8 cellular contexts compared by ENCODE assay signal in genomic region chr2:219402665-219403515, GRCh38. TPM values are rescaled to one million over a fixed set of nuclear protein-coding genes. Genes with fewer than 3 reads are reported as not detected.
DNase-seq lines count a peak whose midpoint lies in the region; ATAC-seq, FAIRE-seq and TF ChIP-seq lines count a peak whose summit lies in the region.

No MANE protein-coding gene starts in this region.

- no peak for FAIRE-seq in D721Med (lab: Jason Lieb, UNC)
- FAIRE-seq in frontal cortex (lab: Jason Lieb, UNC) = peak; percentile 8
- peak; percentile 56 for FAIRE-seq in pancreas (lab: Jason Lieb, UNC)
- no peak for FAIRE-seq in urothelium cell line (lab: Jason Lieb, UNC)

- DNase-seq in D721Med (ENCODE audit: insufficient read length, low spot score) (peak; percentile 51), LNCaP clone FGC (ENCODE audit: low read depth) (peak; percentile 22), SHP77 (lab: John Stamatoyannopoulos, UW) (peak; percentile 78 to 82), frontal cortex (ENCODE audit: low spot score in 2 of 2) (peak; percentile 54 to 81), pancreas (peak in 3 of 6 donors; percentile 44 to 60 (median 59)), urothelium cell line (ENCODE audit: low spot score) (peak; percentile 79)
- DNase-seq in activated effector memory CD4-positive, alpha-beta T cell treated with anti-CD3 and anti-CD28 coated beads, Interleukin-2, amount 50 U/mL, for 16 hours = peak; percentile 84

- peaks cover 5 to 12% (median 11%) of the 10 kb centered on the region in 3 donors for H3K4me1 ChIP-seq in pancreas

- peak; percentile 58 for ATAC-seq in GM21526 (IDR thresholded peaks at IDR 0.05; ENCODE audit: low FRiP score, unreplicated experiment)
- ATAC-seq in pancreas = peak; percentile 73 to 89 (median 82)

- H3K27ac ChIP-seq in pancreas = no peak overlapping the region

- 17 to 18% methylated on average over 15 of the region's 15 CpGs for WGBS in pancreas, 2 donors

- no peaks in the 10 kb centered on the region for H3K27me3 ChIP-seq in pancreas

- intact Hi-C loops in pancreas (cut with DNase I) = no loop called here

- TF ChIP-seq CTCF in D721Med (IDR thresholded peaks at IDR 0.05; ENCODE audit: insufficient read depth, missing control alignments) (peak; percentile 91), LNCaP clone FGC (IDR thresholded peaks at IDR 0.05; ENCODE audit: control insufficient read depth, extremely low read depth, insufficient read depth) (peak; percentile 80), pancreas (IDR thresholded peaks at IDR 0.05) (peak; percentile 61 to 86 (median 74))

- no peaks in the 10 kb centered on the region for H3K9me3 ChIP-seq in pancreas

- H3K36me3 ChIP-seq in pancreas = no peaks in the 10 kb centered on the region

- H3K4me3 ChIP-seq in LNCaP clone FGC (ENCODE audit: low read depth, low read length) = no peak overlapping the region
- no peak overlapping the region for H3K4me3 ChIP-seq in pancreas

RNA-seq across cellular contexts. Expression of gene DNPEP, which starts 15.2 kb away (rescaled TPM):
- total RNA-seq in frontal cortex (13.9 TPM), pancreas (10 to 100 TPM; 21.0 to 32.8 (median 25.1) TPM)
- 10 to 100 TPM; 54.6 to 89.4 TPM for polyA plus RNA-seq in pancreas

RNA-seq across cellular contexts. Expression of gene DES, which starts 15.3 kb away (rescaled TPM):
- 0.41 TPM for total RNA-seq in frontal cortex
- 1 to 10 TPM in 5 of 6 donors, under 1 TPM in 1; 0.75 to 6.1 (median 1.9) TPM for total RNA-seq in pancreas
- 100 to 1,000 TPM in 1 of 2 donors, 10 to 100 TPM in 1; 12.6 to 101 TPM for polyA plus RNA-seq in pancreas

RNA-seq across cellular contexts. Expression of gene SPEG, which starts 31.8 kb away (rescaled TPM):
- total RNA-seq in frontal cortex = 13.0 TPM
- 1 to 10 TPM; 2.6 to 4.9 (median 3.6) TPM for total RNA-seq in pancreas
- polyA plus RNA-seq in pancreas = 10 to 100 TPM; 21.9 to 33.3 TPM
